12 cellular contexts compared by ENCODE assay signal in genomic region chr1:78678324-78678723, GRCh38. TPM values are rescaled to one million over a fixed set of nuclear protein-coding genes. Genes with fewer than 3 reads are reported as not detected.
DNase-seq lines count a peak whose midpoint lies in the region; ATAC-seq and TF ChIP-seq lines count a peak whose summit lies in the region.
"Had no signal": no experiment of that assay in that cellular context is flagged by ENCODE, and none has a peak within 500 bp of the region (broad histone marks: within the 10 kb centered on the region; RNA-seq: fewer than 3 reads in every experiment).

No MANE protein-coding gene starts in this region.

- TF ChIP-seq CTCF in GM10266 (IDR thresholded peaks at IDR 0.05; ENCODE audit: control insufficient read depth, insufficient read depth, low read depth, missing control alignments) = no peak
- TF ChIP-seq CTCF in Calu3 (IDR thresholded peaks at IDR 0.05; ENCODE audit: unreplicated experiment) = no peak
- no peak for TF ChIP-seq CTCF in OCI-LY7 (conservative IDR thresholded peaks at IDR 0.05; ENCODE audit: low read length)

- ATAC-seq in HG02798 (IDR thresholded peaks at IDR 0.05; ENCODE audit: poor library complexity, unreplicated experiment) = peak; percentile 84
- peak; percentile 44 for ATAC-seq in HG03575 (IDR thresholded peaks at IDR 0.05; ENCODE audit: extremely low read depth, insufficient number of reproducible peaks, low FRiP score, unreplicated experiment)
- ATAC-seq: Panc1 had no signal

- H3K27ac Mint-ChIP-seq in Calu3 (ENCODE audit: unreplicated experiment) = no peak overlapping the region

- POLR2A ChIA-PET in OCI-LY7 (lab: Charles Lee) = no interaction called here

- no peaks in the 10 kb centered on the region for H3K27me3 Mint-ChIP-seq in Calu3 (ENCODE audit: unreplicated experiment)

- H3K4me2 ChIP-seq in OCI-LY7 (ENCODE audit: low read length) = no peak overlapping the region

- intact Hi-C loops in Calu3 (cut with micrococcal nuclease; ENCODE audit: unreplicated experiment) (no loop called here), OCI-LY7 (cut with micrococcal nuclease; ENCODE audit: unreplicated experiment) (no loop called here)

- H3K4me1 ChIP-seq in OCI-LY7 (ENCODE audit: insufficient read depth, low read length, poor library complexity, severe bottlenecking) = no peaks in the 10 kb centered on the region

- H3K27ac ChIP-seq in OCI-LY7 (ENCODE audit: low read depth, low read length, poor library complexity, severe bottlenecking) = no peak overlapping the region
- H3K27ac ChIP-seq: cardiac muscle cell had no signal

- H3K4me1 Mint-ChIP-seq in Calu3 (ENCODE audit: low read depth, unreplicated experiment) = peaks cover 10% of the 10 kb centered on the region

- no peaks in the 10 kb centered on the region for H3K9me3 Mint-ChIP-seq in Calu3 (ENCODE audit: low read depth, unreplicated experiment)

- H3K9me3 ChIP-seq in OCI-LY7 (ENCODE audit: low read length) = no peaks in the 10 kb centered on the region

- no peaks in the 10 kb centered on the region for H3K79me2 ChIP-seq in OCI-LY7 (ENCODE audit: insufficient read depth, low read depth, low read length)

- H4K20me1 ChIP-seq in OCI-LY7 (ENCODE audit: insufficient read depth, low read length) = no peaks in the 10 kb centered on the region

- no peaks in the 10 kb centered on the region for H3K36me3 ChIP-seq in OCI-LY7 (ENCODE audit: insufficient read depth, low read length)
- H3K36me3 ChIP-seq: cardiac muscle cell had no signal

- no peaks in the 10 kb centered on the region for H3K9me2 ChIP-seq in OCI-LY7 (ENCODE audit: insufficient read depth, low read length)

- H3K36me3 Mint-ChIP-seq in Calu3 (ENCODE audit: insufficient read depth, unreplicated experiment) = no peaks in the 10 kb centered on the region

- H2AFZ ChIP-seq in OCI-LY7 (ENCODE audit: low read length) = no peak overlapping the region

- no peak overlapping the region for H3K4me3 ChIP-seq in OCI-LY7 (ENCODE audit: low read depth, low read length, poor library complexity, severe bottlenecking)
- H3K4me3 ChIP-seq: cardiac muscle cell had no signal

- CTCF ChIA-PET in Calu3 (lab: Charles Lee) = interaction anchor here (1.3 kb wide), 1 partner anchor 61 kb away, joined by 4 read pairs; no protein-coding TSS in a partner anchor
- CTCF ChIA-PET in OCI-LY7 (lab: Charles Lee; ENCODE audit: unreplicated experiment) = no interaction called here

- no peak overlapping the region for H3K4me3 Mint-ChIP-seq in Calu3 (ENCODE audit: low read depth, unreplicated experiment)

- peak; percentile 19 for DNase-seq in GM10266 (ENCODE audit: extremely low spot score)
- DNase-seq in GM19240 (ENCODE audit: insufficient read length, low spot score) = peak; percentile 4
- DNase-seq in activated effector memory CD4-positive, alpha-beta T cell treated with anti-CD3 and anti-CD28 coated beads, Interleukin-2, amount 50 U/mL, for 16 hours = no peak
- DNase-seq in occipital lobe (lab: John Stamatoyannopoulos, UW) = no peak
- no peak for DNase-seq in Calu3
- DNase-seq in OCI-LY7 (ENCODE audit: low spot score) = no peak
- DNase-seq: activated CD4-positive, alpha-beta T cell treated with anti-CD3 and anti-CD28 coated beads, Interleukin-2, amount 50 U/mL, for 1 hour; glutamatergic neuron had no signal

- no TSS peak for BruUV-seq in Calu3 (replicated peaks; lab: Mats Ljungman, UMichigan)
- no TSS peak for BruUV-seq in OCI-LY7 (replicated peaks; lab: Mats Ljungman, UMichigan)

RNA-seq across cellular contexts. Expression of gene IFI44, which starts 28.7 kb away (rescaled TPM):
- total RNA-seq in occipital lobe (57.1 TPM), Calu3 (2022) (125 and 259 TPM in 2 replicates), OCI-LY7 (2022) (not detected in 2 replicates)
- not detected in 2 replicates for total RNA-seq in OCI-LY7 (2014; rRNA removed; shearing (Covaris generic))
- total RNA-seq: cardiac muscle cell had no signal

RNA-seq across cellular contexts. Expression of gene IFI44L, which starts 58.1 kb away (rescaled TPM):
- 27.5 TPM for total RNA-seq in occipital lobe
- 82.0 and 230 TPM in 2 replicates for total RNA-seq in Calu3 (2022)
- total RNA-seq in OCI-LY7 (2014; rRNA removed; shearing (Covaris generic)) = not detected in 2 replicates
- not detected in 2 replicates for total RNA-seq in OCI-LY7 (2022)

Comparison
In these comparisons a context has a peak if more than half of its experiments do, and no peak if none do; other contexts are left out.
1. DNase-seq: peak in GM10266 (single experiment) and GM19240 (single experiment); none in activated effector memory CD4-positive, alpha-beta T cell treated with anti-CD3 and anti-CD28 coated beads, Interleukin-2, amount 50 U/mL, for 16 hours (single experiment), occipital lobe (single experiment), Calu3 (single experiment) and OCI-LY7 (single experiment).
2. RNA of gene IFI44, which starts 28.7 kb away (total RNA-seq): 125 to 259 TPM in Calu3 and 57.1 TPM in occipital lobe (single experiment); not detected in OCI-LY7; every median in the first group is over 10 times any median in the second.
3. RNA of gene IFI44L, which starts 58.1 kb away (total RNA-seq): 82.0 to 230 TPM in Calu3 and 27.5 TPM in occipital lobe (single experiment); not detected in OCI-LY7; every median in the first group is over 10 times any median in the second.